Comparison of ENCODE assay signal across 8 cellular contexts in genomic region chr11:100719809-100720221, GRCh38. TPM values are rescaled to one million over a fixed set of nuclear protein-coding genes. Genes with fewer than 3 reads are reported as not detected.
DNase-seq lines count a peak whose midpoint lies in the region; ATAC-seq, FAIRE-seq and TF ChIP-seq lines count a peak whose summit lies in the region.

No MANE protein-coding gene starts in this region.

- peaks cover 16 to 20% of the 10 kb centered on the region in 2 donors for H3K4me1 ChIP-seq in thyroid gland

- intact Hi-C loops in thyroid gland (cut with DNase I) = no loop called here

- CTCF ChIA-PET in AG04449 (lab: Yijun Ruan, JAX) = no interaction called here

- H3K4me3 ChIP-seq in AG04449 (ENCODE audit: low read depth, low read length) = no peak overlapping the region
- H3K4me3 ChIP-seq in LNCaP clone FGC (ENCODE audit: low read depth, low read length) = no peak overlapping the region
- no peak overlapping the region for H3K4me3 ChIP-seq in bronchial epithelial cell (ENCODE audit: low read depth, low read length)
- no peak overlapping the region for H3K4me3 ChIP-seq in thyroid gland (replicated peaks in 1 of 3)

- H3K9me3 ChIP-seq in thyroid gland = no peaks in the 10 kb centered on the region

- H3K27me3 ChIP-seq in bronchial epithelial cell (ENCODE audit: control insufficient read depth, insufficient read depth, low read length) (no peaks in the 10 kb centered on the region), thyroid gland (no peaks in the 10 kb centered on the region)

- peak overlapping the region; percentile 79 to 91 (median 82) for H3K27ac ChIP-seq in thyroid gland

- POLR2A ChIA-PET in AG04449 (lab: Yijun Ruan, JAX) = interaction anchor here (0.7 kb wide), 1 partner anchor 10 kb away, joined by 3 read pairs; no protein-coding TSS in a partner anchor

- no peak for TF ChIP-seq POLR2A in thyroid gland (IDR thresholded peaks at IDR 0.05)

- DNase-seq in AG04449 (ENCODE audit: low read depth, low spot score) (peak; percentile 44), LNCaP clone FGC (ENCODE audit: low read depth) (peak; percentile 74), bronchial epithelial cell (ENCODE audit: low read depth) (peak; percentile 70), kidney glomerular epithelial cell (lab: John Stamatoyannopoulos, UW) (peak; percentile 84), thyroid gland (peak; percentile 84 to 87), GM10266 (ENCODE audit: extremely low spot score) (no peak)
- DNase-seq in activated CD8-positive, alpha-beta memory T cell treated with anti-CD3 and anti-CD28 coated beads, Interleukin-2, amount 50 U/mL, for 48 hours = no peak

- no peak for ATAC-seq in GM21717 (IDR thresholded peaks at IDR 0.05; ENCODE audit: unreplicated experiment)

- WGBS in thyroid gland, 2 donors = 21 to 28% methylated on average over 3 of the region's 3 CpGs

- no peaks in the 10 kb centered on the region for H3K36me3 ChIP-seq in bronchial epithelial cell (ENCODE audit: control insufficient read depth, insufficient read depth, low read length)
- H3K36me3 ChIP-seq in thyroid gland = no peaks in the 10 kb centered on the region

- no peak for TF ChIP-seq CTCF in AG04449 (IDR thresholded peaks at IDR 0.05; ENCODE audit: insufficient read depth, low read length, missing control alignments)
- TF ChIP-seq CTCF in LNCaP clone FGC (IDR thresholded peaks at IDR 0.05; ENCODE audit: control insufficient read depth, extremely low read depth, insufficient read depth) = no peak
- no peak for TF ChIP-seq CTCF in bronchial epithelial cell (IDR thresholded peaks at IDR 0.05; ENCODE audit: insufficient read depth, low read length, severe bottlenecking)
- TF ChIP-seq CTCF in thyroid gland (IDR thresholded peaks at IDR 0.05) = no peak
- no peak for TF ChIP-seq CTCF in GM10266 (IDR thresholded peaks at IDR 0.05; ENCODE audit: control insufficient read depth, insufficient read depth, low read depth, missing control alignments)

- FAIRE-seq in bronchial epithelial cell (lab: Jason Lieb, UNC) = no peak

RNA-seq across cellular contexts. Expression of gene ARHGAP42, which starts 32.7 kb away (rescaled TPM):
- 4.5 and 5.3 TPM in 2 replicates for total RNA-seq in bronchial epithelial cell
- total RNA-seq in thyroid gland = 10 to 100 TPM; 21.8 to 55.7 (median 35.9) TPM

Comparison
In these comparisons a context has a peak if more than half of its experiments do, and no peak if none do; other contexts are left out.
1. DNase-seq: peak in AG04449 (single experiment), LNCaP clone FGC (single experiment), bronchial epithelial cell (single experiment), kidney glomerular epithelial cell (single experiment) and thyroid gland (2 of 2); none in activated CD8-positive, alpha-beta memory T cell treated with anti-CD3 and anti-CD28 coated beads, Interleukin-2, amount 50 U/mL, for 48 hours (single experiment) and GM10266 (single experiment).